In the genomic region with DNA sequence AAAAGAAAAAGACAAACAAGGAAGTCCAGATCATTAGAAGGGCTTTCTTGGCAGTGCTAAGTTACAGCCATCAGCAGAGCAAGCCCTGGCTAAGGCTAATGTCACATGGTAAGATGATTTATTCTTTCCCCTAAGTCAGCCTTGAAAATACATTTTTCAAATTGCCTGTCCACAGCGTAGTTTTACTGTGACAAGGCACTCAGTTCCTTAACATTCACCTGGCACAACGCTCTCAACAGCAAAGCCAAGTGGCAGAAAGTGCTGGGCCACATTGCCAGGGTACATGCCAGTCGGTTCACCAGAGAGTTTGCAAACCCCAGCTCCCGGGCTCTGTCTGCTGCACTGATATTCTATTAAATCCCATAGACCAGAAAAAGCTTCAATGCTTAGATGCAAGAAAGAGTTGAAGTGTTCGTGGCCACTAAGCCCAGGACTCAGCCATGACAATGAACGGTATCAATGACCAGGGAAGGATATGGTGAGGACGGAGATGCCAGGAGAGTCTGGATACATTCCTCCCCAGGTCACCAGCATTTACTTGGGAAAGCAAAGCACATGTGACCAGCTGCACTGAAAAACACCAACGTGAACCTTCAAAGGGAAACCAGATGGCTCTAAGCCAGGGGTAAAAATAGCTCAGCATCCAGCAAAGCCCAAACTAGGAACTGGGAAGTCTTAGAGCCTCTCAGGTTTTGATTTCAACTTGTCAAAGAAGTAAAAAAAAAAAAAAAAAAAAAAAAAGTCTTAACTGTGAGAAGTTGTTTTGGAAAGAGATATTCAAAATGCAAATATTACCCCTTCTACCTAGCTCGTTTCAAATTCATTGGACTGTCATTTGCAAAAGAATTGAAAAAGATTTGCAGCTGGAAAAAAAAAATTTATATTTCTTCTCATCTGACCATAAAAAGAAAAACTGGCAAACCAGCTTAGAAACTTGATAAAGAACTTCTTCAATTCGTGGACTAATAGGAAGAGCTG, we compare ENCODE assay signal across 10 cellular contexts. TPM values are rescaled to one million over a fixed set of nuclear protein-coding genes. Genes with fewer than 3 reads are reported as not detected.
DNase-seq lines count a peak whose midpoint lies in the region; ATAC-seq, FAIRE-seq and TF ChIP-seq lines count a peak whose summit lies in the region.
"Had no signal": no experiment of that assay in that cellular context is flagged by ENCODE, and none has a peak within 500 bp of the region (broad histone marks: within the 10 kb centered on the region; RNA-seq: fewer than 3 reads in every experiment).

No MANE protein-coding gene starts in this region.

- no peak overlapping the region for H3K27ac Mint-ChIP-seq in HFFc6
- peak overlapping the region in 3 of 5 experiments; percentile 10 to 52 (median 35) for H3K27ac Mint-ChIP-seq in brain

- TF ChIP-seq CTCF in HFFc6 (IDR thresholded peaks at IDR 0.05) (no peak), brain (conservative IDR thresholded peaks at IDR 0.05) (no peak), D721Med (IDR thresholded peaks at IDR 0.05; ENCODE audit: insufficient read depth, missing control alignments) (no peak), PC-3 (conservative IDR thresholded peaks at IDR 0.05; ENCODE audit: low read depth, low read length) (no peak)

- POLR2A ChIA-PET in PC-3 (lab: Charles Lee; ENCODE audit: unreplicated experiment) = interaction anchor here (0.6 kb wide), 1 partner anchor 161 kb away, joined by 7 read pairs; no protein-coding TSS in a partner anchor

- H3K79me2 ChIP-seq in PC-3 (ENCODE audit: low read length) = no peaks in the 10 kb centered on the region

- H2AFZ ChIP-seq in PC-3 (ENCODE audit: low read length) = no peak overlapping the region

- no peaks in the 10 kb centered on the region for H3F3A ChIP-seq in PC-3 (ENCODE audit: low read length, unreplicated experiment)

- FAIRE-seq in islet of Langerhans (lab: Jason Lieb, UNC) (peak; percentile 96), D721Med (lab: Jason Lieb, UNC) (no peak)
- FAIRE-seq: GM12878 had no signal

- CTCF ChIA-PET in PC-3 (lab: Charles Lee) = no interaction called here

- no peak overlapping the region for H3K4me2 ChIP-seq in PC-3 (ENCODE audit: low read length)

- H3K27ac ChIP-seq in skeletal muscle tissue (ENCODE audit: low read depth, low read length) (peak overlapping the region; percentile 78), PC-3 (ENCODE audit: low read length) (no peak overlapping the region)
- H3K27ac ChIP-seq: HL-60 had no signal

- H3K9me3 ChIP-seq in skeletal muscle tissue (ENCODE audit: control insufficient read depth in 3 of 3, low read length in 3 of 3) = no peaks in the 10 kb centered on the region
- no peaks in the 10 kb centered on the region for H3K9me3 ChIP-seq in PC-3 (ENCODE audit: low read length)

- H3K9me3 Mint-ChIP-seq in HFFc6 (no peaks in the 10 kb centered on the region), brain (no peaks in the 10 kb centered on the region)

- H3K27me3 Mint-ChIP-seq in HFFc6 (ENCODE audit: insufficient read depth) (peaks cover 3% of the 10 kb centered on the region), brain (no peaks in the 10 kb centered on the region)

- no peaks in the 10 kb centered on the region for H3K9me2 ChIP-seq in PC-3 (replicated peaks; ENCODE audit: low read length)

- no peaks in the 10 kb centered on the region for H3K27me3 ChIP-seq in skeletal muscle tissue (ENCODE audit: control insufficient read depth in 3 of 3, insufficient read depth in 3 of 3, low read length in 3 of 3)
- H3K27me3 ChIP-seq in PC-3 (ENCODE audit: low read length) = no peaks in the 10 kb centered on the region

- H3K4me3 ChIP-seq in skeletal muscle tissue (ENCODE audit: low read length in 3 of 3) (peak overlapping the region; percentile 42 to 64 (median 58)), PC-3 (ENCODE audit: low read length) (no peak overlapping the region)
- H3K4me3 ChIP-seq: GM12878 had no signal

- H3K36me3 Mint-ChIP-seq in HFFc6 (ENCODE audit: low read depth) (no peaks in the 10 kb centered on the region), brain (no peaks in the 10 kb centered on the region)

- DNase-seq in HFFc6 (peak; percentile 6), D721Med (ENCODE audit: insufficient read length, low spot score) (no peak), PC-3 (no peak), NCI-H1694 treated with DMSO at 0.1 percent for 48 hours (lab: John Stamatoyannopoulos, UW) (no peak)

- intact Hi-C loops in PC-3 (cut with micrococcal nuclease) = no loop called here

- H3K4me1 ChIP-seq in skeletal muscle tissue (ENCODE audit: control insufficient read depth in 3 of 3, insufficient read depth in 3 of 3, low read length in 3 of 3) (peaks cover 9 to 17% (median 16%) of the 10 kb centered on the region in 3 donors), PC-3 (ENCODE audit: insufficient read depth, low read length) (0 out of 2 replicates have a peak, but pooled peaks cover 7% of the 10 kb centered on the region)

- ATAC-seq in GM18873 (IDR thresholded peaks at IDR 0.05; ENCODE audit: low FRiP score, unreplicated experiment) (no peak), PC-3 (no peak)
- ATAC-seq: GM12878 had no signal

- H3K4me1 Mint-ChIP-seq in HFFc6 (ENCODE audit: low read depth) (peaks cover 31% of the 10 kb centered on the region), brain (peaks cover 27% of the 10 kb centered on the region)

- H3K9ac ChIP-seq in skeletal muscle tissue (ENCODE audit: low read depth in 1 of 3, low read length in 3 of 3) (peak overlapping the region; percentile 41 to 82 (median 51)), PC-3 (ENCODE audit: low read length) (no peak overlapping the region)

- no peaks in the 10 kb centered on the region for H3K36me3 ChIP-seq in skeletal muscle tissue (ENCODE audit: control insufficient read depth in 3 of 3, insufficient read depth in 3 of 3, low read length in 3 of 3)
- H3K36me3 ChIP-seq in PC-3 (ENCODE audit: low read depth, low read length) = no peaks in the 10 kb centered on the region

- H4K20me1 ChIP-seq in PC-3 (ENCODE audit: low read length) = no peaks in the 10 kb centered on the region

- H3K4me3 Mint-ChIP-seq in HFFc6 (peak overlapping the region; percentile 36), brain (peak overlapping the region in 4 of 5 experiments; percentile 15 to 23 (median 16))

- BruUV-seq in PC-3 (replicated peaks; lab: Mats Ljungman, UMichigan) = no TSS peak

RNA-seq across cellular contexts. Expression of a gene that starts 23.9 kb away (rescaled TPM):
- total RNA-seq in HFFc6 (2021; fragmentation: NEBNext Ultra II Directional; extraction: Animal tissue kit (Norgen Biotek cat#: 25700)) = 1 to 10 TPM in 2 of 6 experiments, under 1 TPM in 4; 0.80 to 2.6 (median 0.86) TPM
- 0.41 TPM for polyA plus RNA-seq in brain (ENCODE audit: insufficient read depth, low read depth, low replicate concordance)
- 5.7 TPM for total RNA-seq in skeletal muscle tissue
- 8.9 and 9.1 TPM in 2 replicates for total RNA-seq in PC-3 (2014; rRNA removed)
